ENCODE assay signal across 16 cellular contexts in the genomic region with DNA sequence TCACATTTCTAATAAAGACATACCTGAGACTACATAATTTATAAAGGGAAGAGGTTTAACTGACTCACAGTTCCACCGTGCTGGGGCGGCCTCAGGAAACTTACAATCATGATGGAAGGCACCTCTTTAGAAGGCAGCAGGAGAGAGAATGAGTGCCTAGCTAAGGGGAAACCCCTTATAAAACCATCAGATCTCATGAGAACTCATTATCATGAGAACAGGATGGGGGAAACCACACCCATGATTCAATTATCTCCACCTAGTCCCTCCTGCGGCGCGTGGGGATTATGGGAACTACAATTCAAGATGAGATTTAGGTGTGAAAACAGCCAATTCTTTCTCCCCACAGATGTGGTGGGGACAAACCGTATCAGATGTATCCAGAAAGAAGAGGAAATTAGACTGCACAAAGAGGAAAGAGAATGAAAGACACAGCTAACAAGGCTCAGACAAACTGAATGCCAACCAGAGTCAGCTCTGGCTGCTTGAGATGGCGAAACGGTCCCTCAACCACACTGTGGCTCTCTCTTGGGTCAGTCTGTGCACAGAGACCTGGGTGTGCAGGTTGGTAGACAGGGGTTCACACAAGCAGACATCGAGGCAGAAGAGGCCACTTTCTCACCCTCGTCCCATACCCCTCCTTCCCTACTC.
A peak's percentile ranks its signal among the peaks of the same experiment; 100 is the strongest.
DNase-seq lines count a peak whose midpoint lies in the region; ATAC-seq, FAIRE-seq and TF ChIP-seq lines count a peak whose summit lies in the region.
"Had no signal": no experiment of that assay in that cellular context is flagged by ENCODE, and none has a peak within 500 bp of the region (broad histone marks: within the 10 kb centered on the region; RNA-seq: fewer than 3 reads in every experiment).

No MANE protein-coding gene starts in this region.

- no peak for FAIRE-seq in urothelium cell line (lab: Jason Lieb, UNC)

- CTCF ChIA-PET in activated CD8-positive, alpha-beta memory T cell treated with anti-CD3 and anti-CD28 coated beads, Interleukin-2, amount 10 ng/mL, durations not matched to agents 7 days and 5 days (lab: Charles Lee) = no interaction called here
- CTCF ChIA-PET in WTC11 (lab: Charles Lee) = interaction anchor here (1.2 kb wide), 1 partner anchor 182 kb away, joined by 4 read pairs; no protein-coding TSS in a partner anchor

- no peak for ATAC-seq in activated CD8-positive, alpha-beta memory T cell treated with anti-CD3 and anti-CD28 coated beads, Interleukin-2, amount 10 ng/mL, durations not matched to agents 7 days and 5 days
- ATAC-seq in stimulated activated effector memory CD8-positive, alpha-beta T cell treated with anti-CD3 and anti-CD28 coated beads, Interleukin-12 subunit alpha, Interleukin-12 subunit beta, amount 100 ng/mL, for 72 hours = peak; percentile 72
- no peak for ATAC-seq in WTC11
- ATAC-seq: psoas muscle had no signal

- DNase-seq in activated CD8-positive, alpha-beta memory T cell treated with anti-CD3 and anti-CD28 coated beads for 24 hours = peak; percentile 70
- DNase-seq in activated CD8-positive, alpha-beta memory T cell treated with anti-CD3 and anti-CD28 coated beads, Interleukin-2, amount 10 ng/mL, durations not matched to agents 7 days and 5 days = no peak
- peak; percentile 63 for DNase-seq in activated T-cell treated with anti-CD3 and anti-CD28 coated beads, Interleukin-2, amount 50 U/mL, for 24 hours
- DNase-seq in stimulated activated CD4-positive, alpha-beta T cell treated with anti-CD3 and anti-CD28 coated beads, Interleukin-12 subunit alpha, Interleukin-12 subunit beta, amount 100 ng/mL, for 48 hours (ENCODE audit: low read depth in 2 of 3, low spot score in 1 of 3) = peak; percentile 42 to 47 (median 43)
- peak in 1 of 2 donors; percentile 79 for DNase-seq in stimulated activated effector memory CD8-positive, alpha-beta T cell treated with anti-CD3 and anti-CD28 coated beads, Interleukin-12 subunit alpha, Interleukin-12 subunit beta, amount 100 ng/mL, for 72 hours (ENCODE audit: low spot score in 2 of 2)
- no peak for DNase-seq in GF-D8 (lab: John Stamatoyannopoulos, UW)
- no peak for DNase-seq in urothelium cell line (ENCODE audit: low spot score)
- DNase-seq in WTC11 (ENCODE audit: low spot score) = no peak
- DNase-seq: Calu3, esophagus squamous epithelium, hypothalamus, left ventricle myocardium inferior, psoas muscle, transverse colon, WERI-Rb-1 had no signal

- H3K9me3 Mint-ChIP-seq in activated CD8-positive, alpha-beta memory T cell treated with anti-CD3 and anti-CD28 coated beads, Interleukin-2, amount 10 ng/mL, durations not matched to agents 7 days and 5 days (ENCODE audit: low read depth) = peaks cover 2% of the 10 kb centered on the region
- peaks cover 20% of the 10 kb centered on the region for H3K9me3 Mint-ChIP-seq in activated T-cell treated with anti-CD3 and anti-CD28 coated beads, Interleukin-2, amount 50 U/mL, for 24 hours
- peaks cover 13% of the 10 kb centered on the region for H3K9me3 Mint-ChIP-seq in stimulated activated effector memory CD8-positive, alpha-beta T cell treated with anti-CD3 and anti-CD28 coated beads, Interleukin-12 subunit alpha, Interleukin-12 subunit beta, amount 100 ng/mL, for 72 hours
- H3K9me3 Mint-ChIP-seq in WTC11 = no peaks in the 10 kb centered on the region

- POLR2A ChIA-PET in WTC11 (lab: Charles Lee) = interaction anchor here (0.6 kb wide), 1 partner anchor 140 kb away, joined by 3 read pairs; no protein-coding TSS in a partner anchor

- H3K27ac Mint-ChIP-seq in activated CD8-positive, alpha-beta memory T cell treated with anti-CD3 and anti-CD28 coated beads, Interleukin-2, amount 10 ng/mL, durations not matched to agents 7 days and 5 days = no peak overlapping the region
- peak overlapping the region; percentile 85 for H3K27ac Mint-ChIP-seq in activated T-cell treated with anti-CD3 and anti-CD28 coated beads, Interleukin-2, amount 50 U/mL, for 24 hours
- H3K27ac Mint-ChIP-seq in stimulated activated effector memory CD8-positive, alpha-beta T cell treated with anti-CD3 and anti-CD28 coated beads, Interleukin-12 subunit alpha, Interleukin-12 subunit beta, amount 100 ng/mL, for 72 hours = peak overlapping the region; percentile 49
- H3K27ac Mint-ChIP-seq in WTC11 = no peak overlapping the region
- H3K27ac Mint-ChIP-seq: dendritic cell treated with granulocyte-macrophage colony-stimulating factor and Interleukin-4, amounts not matched to agents 40 ng/mL and 50 ng/mL, for 4 days had no signal

- H3K27me3 Mint-ChIP-seq in activated CD8-positive, alpha-beta memory T cell treated with anti-CD3 and anti-CD28 coated beads, Interleukin-2, amount 10 ng/mL, durations not matched to agents 7 days and 5 days = no peaks in the 10 kb centered on the region
- H3K27me3 Mint-ChIP-seq in activated T-cell treated with anti-CD3 and anti-CD28 coated beads, Interleukin-2, amount 50 U/mL, for 24 hours = no peaks in the 10 kb centered on the region
- H3K27me3 Mint-ChIP-seq in WTC11 (ENCODE audit: low read depth) = no peaks in the 10 kb centered on the region
- H3K27me3 Mint-ChIP-seq: dendritic cell treated with granulocyte-macrophage colony-stimulating factor and Interleukin-4, amounts not matched to agents 40 ng/mL and 50 ng/mL, for 4 days had no signal

- peaks cover 72% of the 10 kb centered on the region for H3K4me1 Mint-ChIP-seq in activated CD8-positive, alpha-beta memory T cell treated with anti-CD3 and anti-CD28 coated beads, Interleukin-2, amount 10 ng/mL, durations not matched to agents 7 days and 5 days
- H3K4me1 Mint-ChIP-seq in activated T-cell treated with anti-CD3 and anti-CD28 coated beads, Interleukin-2, amount 50 U/mL, for 24 hours (ENCODE audit: low read depth) = peaks cover 68% of the 10 kb centered on the region
- H3K4me1 Mint-ChIP-seq in stimulated activated effector memory CD8-positive, alpha-beta T cell treated with anti-CD3 and anti-CD28 coated beads, Interleukin-12 subunit alpha, Interleukin-12 subunit beta, amount 100 ng/mL, for 72 hours = peaks cover 75% of the 10 kb centered on the region
- H3K4me1 Mint-ChIP-seq in WTC11 = peaks cover 6% of the 10 kb centered on the region

- TF ChIP-seq CTCF in WTC11 (IDR thresholded peaks at IDR 0.05) = no peak

- H3K4me3 Mint-ChIP-seq in activated CD8-positive, alpha-beta memory T cell treated with anti-CD3 and anti-CD28 coated beads, Interleukin-2, amount 10 ng/mL, durations not matched to agents 7 days and 5 days = no peak overlapping the region
- no peak overlapping the region for H3K4me3 Mint-ChIP-seq in activated T-cell treated with anti-CD3 and anti-CD28 coated beads, Interleukin-2, amount 50 U/mL, for 24 hours
- no peak overlapping the region for H3K4me3 Mint-ChIP-seq in stimulated activated effector memory CD8-positive, alpha-beta T cell treated with anti-CD3 and anti-CD28 coated beads, Interleukin-12 subunit alpha, Interleukin-12 subunit beta, amount 100 ng/mL, for 72 hours
- H3K4me3 Mint-ChIP-seq in WTC11 = no peak overlapping the region
- H3K4me3 Mint-ChIP-seq: dendritic cell treated with granulocyte-macrophage colony-stimulating factor and Interleukin-4, amounts not matched to agents 40 ng/mL and 50 ng/mL, for 4 days had no signal

- peaks cover 40% of the 10 kb centered on the region for H3K36me3 Mint-ChIP-seq in activated CD8-positive, alpha-beta memory T cell treated with anti-CD3 and anti-CD28 coated beads, Interleukin-2, amount 10 ng/mL, durations not matched to agents 7 days and 5 days
- H3K36me3 Mint-ChIP-seq in activated T-cell treated with anti-CD3 and anti-CD28 coated beads, Interleukin-2, amount 50 U/mL, for 24 hours (ENCODE audit: low read depth) = peaks cover 4% of the 10 kb centered on the region
- H3K36me3 Mint-ChIP-seq in stimulated activated effector memory CD8-positive, alpha-beta T cell treated with anti-CD3 and anti-CD28 coated beads, Interleukin-12 subunit alpha, Interleukin-12 subunit beta, amount 100 ng/mL, for 72 hours = peaks cover 5% of the 10 kb centered on the region
- no peaks in the 10 kb centered on the region for H3K36me3 Mint-ChIP-seq in WTC11

TF ChIP-seq in WTC11, 78 proteins besides CTCF, POLR2A, EP300 and RAD21 (continues in another document):
- TF ChIP-seq TP53 (CRISPR knock-in tag; IDR thresholded peaks at IDR 0.05) = no peak
- TF ChIP-seq FOXJ3 (CRISPR knock-in tag; IDR thresholded peaks at IDR 0.05; ENCODE audit: borderline replicate concordance) = no peak
- no peak for TF ChIP-seq NR3C1 (CRISPR knock-in tag; conservative IDR thresholded peaks at IDR 0.05; ENCODE audit: low read depth)
- TF ChIP-seq CREM (CRISPR knock-in tag; IDR thresholded peaks at IDR 0.05) = no peak
- TF ChIP-seq TEAD4 (CRISPR knock-in tag; IDR thresholded peaks at IDR 0.05) = no peak
- no peak for TF ChIP-seq ZNF671 (CRISPR knock-in tag; IDR thresholded peaks at IDR 0.05)
- TF ChIP-seq, protein P1, sequence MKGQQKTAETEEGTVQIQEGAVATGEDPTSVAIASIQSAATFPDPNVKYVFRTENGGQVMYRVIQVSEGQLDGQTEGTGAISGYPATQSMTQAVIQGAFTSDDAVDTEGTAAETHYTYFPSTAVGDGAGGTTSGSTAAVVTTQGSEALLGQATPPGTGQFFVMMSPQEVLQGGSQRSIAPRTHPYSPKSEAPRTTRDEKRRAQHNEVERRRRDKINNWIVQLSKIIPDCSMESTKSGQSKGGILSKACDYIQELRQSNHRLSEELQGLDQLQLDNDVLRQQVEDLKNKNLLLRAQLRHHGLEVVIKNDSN (CRISPR knock-in tag; IDR thresholded peaks at IDR 0.05) = no peak
- TF ChIP-seq, protein P2, sequence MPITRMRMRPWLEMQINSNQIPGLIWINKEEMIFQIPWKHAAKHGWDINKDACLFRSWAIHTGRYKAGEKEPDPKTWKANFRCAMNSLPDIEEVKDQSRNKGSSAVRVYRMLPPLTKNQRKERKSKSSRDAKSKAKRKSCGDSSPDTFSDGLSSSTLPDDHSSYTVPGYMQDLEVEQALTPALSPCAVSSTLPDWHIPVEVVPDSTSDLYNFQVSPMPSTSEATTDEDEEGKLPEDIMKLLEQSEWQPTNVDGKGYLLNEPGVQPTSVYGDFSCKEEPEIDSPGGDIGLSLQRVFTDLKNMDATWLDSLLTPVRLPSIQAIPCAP (CRISPR knock-in tag; IDR thresholded peaks at IDR 0.05) = no peak
- no peak for TF ChIP-seq ETV6 (CRISPR knock-in tag; IDR thresholded peaks at IDR 0.05)
- no peak for TF ChIP-seq NFATC4 (CRISPR knock-in tag; IDR thresholded peaks at IDR 0.05)
- TF ChIP-seq, protein P3, sequence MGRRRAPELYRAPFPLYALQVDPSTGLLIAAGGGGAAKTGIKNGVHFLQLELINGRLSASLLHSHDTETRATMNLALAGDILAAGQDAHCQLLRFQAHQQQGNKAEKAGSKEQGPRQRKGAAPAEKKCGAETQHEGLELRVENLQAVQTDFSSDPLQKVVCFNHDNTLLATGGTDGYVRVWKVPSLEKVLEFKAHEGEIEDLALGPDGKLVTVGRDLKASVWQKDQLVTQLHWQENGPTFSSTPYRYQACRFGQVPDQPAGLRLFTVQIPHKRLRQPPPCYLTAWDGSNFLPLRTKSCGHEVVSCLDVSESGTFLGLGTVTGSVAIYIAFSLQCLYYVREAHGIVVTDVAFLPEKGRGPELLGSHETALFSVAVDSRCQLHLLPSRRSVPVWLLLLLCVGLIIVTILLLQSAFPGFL (CRISPR knock-in tag; IDR thresholded peaks at IDR 0.05; ENCODE audit: borderline replicate concordance) = no peak
- TF ChIP-seq NR1H2 (CRISPR knock-in tag; IDR thresholded peaks at IDR 0.05) = no peak

Comparison
In these comparisons a context has a peak if more than half of its experiments do, and no peak if none do; other contexts are left out.
1. DNase-seq: peak in activated CD8-positive, alpha-beta memory T cell treated with anti-CD3 and anti-CD28 coated beads for 24 hours (single experiment), activated T-cell treated with anti-CD3 and anti-CD28 coated beads, Interleukin-2, amount 50 U/mL, for 24 hours (single experiment) and stimulated activated CD4-positive, alpha-beta T cell treated with anti-CD3 and anti-CD28 coated beads, Interleukin-12 subunit alpha, Interleukin-12 subunit beta, amount 100 ng/mL, for 48 hours (3 of 3); none in activated CD8-positive, alpha-beta memory T cell treated with anti-CD3 and anti-CD28 coated beads, Interleukin-2, amount 10 ng/mL, durations not matched to agents 7 days and 5 days (single experiment), GF-D8 (single experiment), urothelium cell line (single experiment) and WTC11 (single experiment).
2. H3K27ac Mint-ChIP-seq: peak in activated T-cell treated with anti-CD3 and anti-CD28 coated beads, Interleukin-2, amount 50 U/mL, for 24 hours (single experiment) and stimulated activated effector memory CD8-positive, alpha-beta T cell treated with anti-CD3 and anti-CD28 coated beads, Interleukin-12 subunit alpha, Interleukin-12 subunit beta, amount 100 ng/mL, for 72 hours (single experiment); none in activated CD8-positive, alpha-beta memory T cell treated with anti-CD3 and anti-CD28 coated beads, Interleukin-2, amount 10 ng/mL, durations not matched to agents 7 days and 5 days (single experiment) and WTC11 (single experiment).